In genomic region chr6:73653571-73654424, GRCh38 we compare ENCODE assay signal across 7 cellular contexts.
DNase-seq lines count a peak whose midpoint lies in the region; ATAC-seq and TF ChIP-seq lines count a peak whose summit lies in the region.

Gene SLC17A5, minus strand, starts transcription at chr6:73653992. Its CDS starts 106 bp downstream, at chr6:73653886.

- no peak for TF ChIP-seq CTCF in astrocyte of the spinal cord (IDR thresholded peaks at IDR 0.05; ENCODE audit: low read depth, low read length)

- in situ Hi-C loops in astrocyte of the spinal cord (cut with HindIII; ENCODE audit: low sequenced_read_pairs) = no loop called here

- peak; percentile 86 for ATAC-seq in GM18511 (IDR thresholded peaks at IDR 0.05; ENCODE audit: unreplicated experiment)
- ATAC-seq in HG03025 (IDR thresholded peaks at IDR 0.05; ENCODE audit: low FRiP score, unreplicated experiment) = peak; percentile 84

- peak within 1 kb of the TSS; percentile 87 for H3K4me3 ChIP-seq in astrocyte of the spinal cord (ENCODE audit: low read depth, low read length)

- DNase-seq in NCI-H2029 treated with DMSO at 0.1 percent for 48 hours (lab: John Stamatoyannopoulos, UW) (peak; percentile 79), T1000 (lab: John Stamatoyannopoulos, UW) (peak; percentile 84), astrocyte of the spinal cord (ENCODE audit: low read depth, low spot score) (peak; percentile 95), hippocampal formation (lab: John Stamatoyannopoulos, UW) (peak; percentile 93), retina (peak; percentile 95)

Comparison
In these comparisons a context has a peak if more than half of its experiments do, and no peak if none do; other contexts are left out.
1. Peak in every context shown above with its lines: DNase-seq, ATAC-seq and H3K4me3 ChIP-seq.